Comparison of ENCODE assay signal across 27 cellular contexts in genomic region chr17:953767-954166, GRCh38. TPM values are rescaled to one million over a fixed set of nuclear protein-coding genes. Genes with fewer than 3 reads are reported as not detected.
A peak's percentile ranks its signal among the peaks of the same experiment; 100 is the strongest.
DNase-seq lines count a peak whose midpoint lies in the region; ATAC-seq and TF ChIP-seq lines count a peak whose summit lies in the region.
"Had no signal": no experiment of that assay in that cellular context is flagged by ENCODE, and none has a peak within 500 bp of the region (broad histone marks: within the 10 kb centered on the region; RNA-seq: fewer than 3 reads in every experiment).

No MANE protein-coding gene starts in this region.

- H4K8ac ChIP-seq in IMR-90 (ENCODE audit: low read depth in 2 of 2, low read length in 2 of 2) = 0 out of 4 replicates have a peak overlapping the region, but pooled peaks of 1 of the 2 experiments have one; percentile 6

- H3K4ac ChIP-seq in IMR-90 (ENCODE audit: low read depth, low read length) = peak overlapping the region; percentile 80

- H4K91ac ChIP-seq in IMR-90 (ENCODE audit: insufficient read depth, low read depth, low read length) = no peak overlapping the region

- H3K36me3 Mint-ChIP-seq in nephron progenitor cell (ENCODE audit: low read depth) = peaks cover 32% of the 10 kb centered on the region
- H3K36me3 Mint-ChIP-seq: memory B cell had no signal

- no peak overlapping the region for H3K14ac ChIP-seq in IMR-90 (replicated peaks; ENCODE audit: low read depth, low read length)

- peaks cover 28% of the 10 kb centered on the region for H3K4me1 ChIP-seq in IMR-90 (ENCODE audit: control insufficient read depth, insufficient read depth, low read length)
- H3K4me1 ChIP-seq in esophagus muscularis mucosa = peaks cover 21 to 66% (median 60%) of the 10 kb centered on the region in 4 donors
- H3K4me1 ChIP-seq in transverse colon = peaks cover 0 to 25% (median 11%) of the 10 kb centered on the region in 4 donors
- H3K4me1 ChIP-seq: body of pancreas had no signal

- H4K20me1 ChIP-seq in IMR-90 (ENCODE audit: insufficient read depth, low read length) = peaks cover 45% of the 10 kb centered on the region

- no peaks in the 10 kb centered on the region for H3K9me3 ChIP-seq in IMR-90 (ENCODE audit: control insufficient read depth, insufficient read depth, low read length)
- no peaks in the 10 kb centered on the region for H3K9me3 ChIP-seq in esophagus muscularis mucosa
- H3K9me3 ChIP-seq in transverse colon = no peaks in the 10 kb centered on the region
- H3K9me3 ChIP-seq: body of pancreas, tibial artery had no signal

- H2AK9ac ChIP-seq in IMR-90 (replicated peaks; ENCODE audit: low read depth, low read length, poor library complexity) = no peak overlapping the region

- TF ChIP-seq POLR2A in IMR-90 (IDR thresholded peaks at IDR 0.05; ENCODE audit: low read depth, low read length) (no peak), esophagus muscularis mucosa (IDR thresholded peaks at IDR 0.05; ENCODE audit: low read depth) (no peak), transverse colon (IDR thresholded peaks at IDR 0.05) (no peak)

- peaks cover 3% of the 10 kb centered on the region for H3K27me3 Mint-ChIP-seq in nephron progenitor cell (ENCODE audit: low read depth, poor library complexity)

- DNase-seq in IMR-90 (no peak), esophagus muscularis mucosa (ENCODE audit: extremely low spot score) (no peak), nephron progenitor cell (no peak), transverse colon (no peak), KG1 (lab: John Stamatoyannopoulos, UW) (no peak), DMS114 treated with DMSO at 0.1 percent for 48 hours (lab: John Stamatoyannopoulos, UW; ENCODE audit: unreplicated experiment) (no peak)
- DNase-seq: activated B cell treated with CpG ODN at 0.5 μM for 24 hours; activated CD4-positive, alpha-beta T cell treated with anti-CD3 and anti-CD28 coated beads, Interleukin-2, amount 50 U/mL, for 1 hour; activated naive CD4-positive, alpha-beta T cell treated with Interleukin-2 at 50 U/mL for 16 hours; body of pancreas; C1 segment of cervical spinal cord; DND-41; head of caudate nucleus; MV-4-11; NCI-H1436 treated with DMSO at 0.1 percent for 48 hours; NCI-H446 treated with DMSO at 0.1 percent for 48 hours; retina; Right ventricle myocardium superior; small intestine; T-helper 9 cell; tibial artery had no signal

- H2BK20ac ChIP-seq in IMR-90 (ENCODE audit: low read depth, low read length) = peak overlapping the region; percentile 46; the same call in 1 of the 2 replicates

- TF ChIP-seq CTCF in IMR-90 (conservative IDR thresholded peaks at IDR 0.05; ENCODE audit: low read depth, low read length) (no peak), esophagus muscularis mucosa (IDR thresholded peaks at IDR 0.05) (no peak), nephron progenitor cell (IDR thresholded peaks at IDR 0.05) (no peak), transverse colon (IDR thresholded peaks at IDR 0.05) (no peak)

- peak overlapping the region; percentile 28; the same call in 1 of the 2 replicates for H2BK120ac ChIP-seq in IMR-90 (ENCODE audit: low read depth, low read length)

- CTCF ChIA-PET in IMR-90 (lab: Yijun Ruan, JAX) = no interaction called here

- no peaks in the 10 kb centered on the region for H3K27me3 ChIP-seq in IMR-90 (ENCODE audit: control insufficient read depth, insufficient read depth, low read length)
- H3K27me3 ChIP-seq in esophagus muscularis mucosa = no peaks in the 10 kb centered on the region
- H3K27me3 ChIP-seq in transverse colon = no peaks in the 10 kb centered on the region
- H3K27me3 ChIP-seq: body of pancreas, tibial artery had no signal

- no TSS peak for BruUV-seq in IMR-90 (replicated peaks; lab: Mats Ljungman, UMichigan)

- WGBS in IMR-90 (ENCODE audit: extremely low coverage in 2 of 2, insufficient read length in 1 of 2), 2 experiments = 94% methylated on average over 10 of the region's 16 CpGs; no CpG with 5 or more reads in 1 of the 2 experiments
- WGBS in esophagus muscularis mucosa = 88% methylated on average over 16 of the region's 16 CpGs
- WGBS in transverse colon (ENCODE audit: low coverage in 1 of 2), 2 donors = 82% methylated on average over 16 of the region's 16 CpGs; no CpG with 5 or more reads in 1 of the 2 donors

- no peak overlapping the region for H3K56ac ChIP-seq in IMR-90 (ENCODE audit: extremely low read depth, insufficient read depth, low read length)

- no peak overlapping the region for H3K4me3 Mint-ChIP-seq in nephron progenitor cell
- H3K4me3 Mint-ChIP-seq: activated B cell treated with CpG ODN at 0.5 μM for 24 hours; memory B cell; stimulated activated naive CD8-positive, alpha-beta T cell treated with anti-CD3 and anti-CD28 coated beads, Interleukin-15, Interleukin-2, amounts not matched to agents 100 ng/mL and 50 ng/mL, for 24 hours had no signal

- TF ChIP-seq EP300 in esophagus muscularis mucosa (IDR thresholded peaks at IDR 0.05) (no peak), transverse colon (IDR thresholded peaks at IDR 0.05; ENCODE audit: low read depth) (no peak)

- H3K23ac ChIP-seq in IMR-90 (ENCODE audit: low read depth, low read length) = no peak overlapping the region

- H3K27ac ChIP-seq in IMR-90 (ENCODE audit: insufficient read depth, low read length) (no peak overlapping the region; the same call in 1 of the 2 replicates), esophagus muscularis mucosa (replicated peaks in 1 of 4) (peak overlapping the region; percentile 78 to 90 (median 82)), transverse colon (peak overlapping the region; percentile 60 to 83 (median 74))
- H3K27ac ChIP-seq: epithelial cell of prostate, HL-60 had no signal

- no peak for TF ChIP-seq RAD21 in IMR-90 (IDR thresholded peaks at IDR 0.05; ENCODE audit: low read length)

- H3K4me3 ChIP-seq in IMR-90 (ENCODE audit: insufficient read depth, low read depth, low read length) (no peak overlapping the region), esophagus muscularis mucosa (no peak overlapping the region), transverse colon (no peak overlapping the region)
- H3K4me3 ChIP-seq: body of pancreas, tibial artery had no signal

- H2BK5ac ChIP-seq in IMR-90 (ENCODE audit: low read depth, low read length, poor library complexity, severe bottlenecking) = no peak overlapping the region

- ATAC-seq in IMR-90 (ENCODE audit: low read depth) = no peak
- no peak for ATAC-seq in HG02938 (IDR thresholded peaks at IDR 0.05; ENCODE audit: unreplicated experiment)
- no peak for ATAC-seq in GM21390 (IDR thresholded peaks at IDR 0.05; ENCODE audit: unreplicated experiment)
- ATAC-seq: body of pancreas had no signal

- dilution Hi-C loops in IMR-90 (cut with HindIII; ENCODE audit: low sequenced_read_pairs, unreplicated experiment) = no loop called here

- peak overlapping the region; percentile 0; the same call in 1 of the 3 replicates for H2BK15ac ChIP-seq in IMR-90 (ENCODE audit: low read depth, low read length)

- peaks cover 64% of the 10 kb centered on the region for H3K4me1 Mint-ChIP-seq in nephron progenitor cell
- H3K4me1 Mint-ChIP-seq: activated B cell treated with CpG ODN at 0.5 μM for 24 hours, memory B cell had no signal

- peaks cover 7% of the 10 kb centered on the region for H3K9me3 Mint-ChIP-seq in nephron progenitor cell
- H3K9me3 Mint-ChIP-seq: activated B cell treated with CpG ODN at 0.5 μM for 24 hours; memory B cell; stimulated activated naive CD8-positive, alpha-beta T cell treated with anti-CD3 and anti-CD28 coated beads, Interleukin-15, Interleukin-2, amounts not matched to agents 100 ng/mL and 50 ng/mL, for 24 hours had no signal

- H3K9ac ChIP-seq in IMR-90 (ENCODE audit: low read depth, low read length) = no peak overlapping the region

- H2AFZ ChIP-seq in IMR-90 (replicated peaks; ENCODE audit: low read length, poor library complexity) = no peak overlapping the region

- POLR2A ChIA-PET in IMR-90 (lab: Charles Lee; ENCODE audit: unreplicated experiment) = no interaction called here

- H3K9me1 ChIP-seq in IMR-90 (ENCODE audit: insufficient read depth, low read length) = peaks cover 21% of the 10 kb centered on the region

- no peak overlapping the region for H4K5ac ChIP-seq in IMR-90 (ENCODE audit: low read depth, low read length)

- peaks cover 13% of the 10 kb centered on the region for H3K36me3 ChIP-seq in IMR-90 (ENCODE audit: control insufficient read depth, insufficient read depth, low read length)
- H3K36me3 ChIP-seq in esophagus muscularis mucosa = no peaks in the 10 kb centered on the region
- no peaks in the 10 kb centered on the region for H3K36me3 ChIP-seq in transverse colon
- H3K36me3 ChIP-seq: tibial artery had no signal

- no peak overlapping the region; the same call in 1 of the 2 replicates for H2AK5ac ChIP-seq in IMR-90 (ENCODE audit: low read depth, low read length)

- intact Hi-C loops in IMR-90 (cut with micrococcal nuclease) (loop anchor here (1.0 kb wide), 1 partner anchor 20 kb away; no protein-coding TSS in a partner anchor), esophagus muscularis mucosa (cut with DNase I) (no loop called here), transverse colon (cut with DNase I; ENCODE audit: low total_unique reads) (no loop called here)

- no peak overlapping the region for H3K4me2 ChIP-seq in IMR-90 (ENCODE audit: low read depth, low read length)

- peaks cover 33 to 70% of the 10 kb centered on the region in 2 experiments for H3K79me1 ChIP-seq in IMR-90 (ENCODE audit: low read depth in 1 of 2, low read length in 2 of 2)

- in situ Hi-C loops in IMR-90 (cut with MboI; ENCODE audit: low sequenced_read_pairs) (no loop called here), transverse colon (cut with MboI; ENCODE audit: low pct_ligation_motif_present in 1 of 4, low pct_unique_long_range_greater_than_20kb in 1 of 4, low sequenced_read_pairs in 3 of 4) (no loop called here)

- H3K27ac Mint-ChIP-seq in nephron progenitor cell = peak overlapping the region; percentile 97
- H3K27ac Mint-ChIP-seq: activated B cell treated with CpG ODN at 0.5 μM for 24 hours; memory B cell; stimulated activated naive CD8-positive, alpha-beta T cell treated with anti-CD3 and anti-CD28 coated beads, Interleukin-15, Interleukin-2, amounts not matched to agents 100 ng/mL and 50 ng/mL, for 24 hours had no signal

- no peak overlapping the region for H3K18ac ChIP-seq in IMR-90 (ENCODE audit: low read depth, low read length)

TF ChIP-seq in IMR-90, 13 proteins besides CTCF, POLR2A, EP300 and RAD21 (continues in another document):
- TF ChIP-seq MAFK (IDR thresholded peaks at IDR 0.05; ENCODE audit: low read depth, low read length) (no peak), CEBPB (IDR thresholded peaks at IDR 0.05; ENCODE audit: low read depth, low read length) (no peak)

RNA-seq across cellular contexts. Expression of gene NXN, which starts 25.8 kb away (rescaled TPM):
- total RNA-seq in IMR-90 (2012; rRNA removed) (52.5 and 52.8 TPM in 2 replicates), esophagus muscularis mucosa (10 to 100 TPM; 37.0 to 65.6 (median 49.8) TPM), transverse colon (100 to 1,000 TPM in 1 of 4 donors, 10 to 100 TPM in 3; 10.6 to 222 (median 13.8) TPM)
- 116 and 120 TPM in 2 replicates for polyA plus RNA-seq in IMR-90 (2012; rRNA removed)
- polyA plus RNA-seq in IMR-90 (2012; cell fraction: cytosol; rRNA removed) = 89.4 and 117 TPM in 2 replicates
- 67.9 and 90.2 TPM in 2 replicates for polyA plus RNA-seq in IMR-90 (2012; cell fraction: nucleus; rRNA removed; ENCODE audit: low replicate concordance)

RNA-seq across cellular contexts. Expression of gene TIMM22, which starts 43.2 kb away (rescaled TPM):
- 12.7 and 14.4 TPM in 2 replicates for total RNA-seq in IMR-90 (2012; rRNA removed)
- polyA plus RNA-seq in IMR-90 (2012; rRNA removed) = 12.7 and 12.9 TPM in 2 replicates
- polyA plus RNA-seq in IMR-90 (2012; cell fraction: cytosol; rRNA removed) = 9.9 and 11.0 TPM in 2 replicates
- polyA plus RNA-seq in IMR-90 (2012; cell fraction: nucleus; rRNA removed; ENCODE audit: low replicate concordance) = 4.6 and 5.7 TPM in 2 replicates
- total RNA-seq in esophagus muscularis mucosa = 10 to 100 TPM; 14.1 to 17.9 (median 15.8) TPM
- 10 to 100 TPM; 10.5 to 17.6 (median 12.1) TPM for total RNA-seq in transverse colon
